8 cellular contexts compared by ENCODE assay signal in genomic region chr11:34174411-34175041, GRCh38.
DNase-seq lines count a peak whose midpoint lies in the region; ATAC-seq and TF ChIP-seq lines count a peak whose summit lies in the region.

No MANE protein-coding gene starts in this region.

- peaks cover 5 to 6% of the 10 kb centered on the region in 2 donors for H3K4me1 ChIP-seq in gastrocnemius medialis

- in situ Hi-C loops in gastrocnemius medialis (cut with MboI; ENCODE audit: low sequenced_read_pairs in 4 of 4): loop anchor here (5.0 to 25.0 kb wide), 3 partner anchors 183 to 313 kb away; partner anchors contain the start of gene ABTB2 (in 1 of the 4)

- no peaks in the 10 kb centered on the region for H3K9me3 ChIP-seq in gastrocnemius medialis

- DNase-seq in NCI-H1092 (lab: John Stamatoyannopoulos, UW) (peak; percentile 47), T-helper 22 cell (ENCODE audit: low read depth) (peak; percentile 46), anterior cingulate cortex (lab: John Stamatoyannopoulos, UW) (peak in 54 of 58 donors; percentile 15 to 85 (median 61)), hippocampal formation (lab: John Stamatoyannopoulos, UW) (peak; percentile 73 to 74), gastrocnemius medialis (peak; percentile 62 to 68)

- intact Hi-C loops in gastrocnemius medialis (cut with DNase I; ENCODE audit: low total_unique reads): loop anchor here (1.0 to 5.0 kb wide), 3 partner anchors 78 to 318 kb away; no protein-coding TSS in a partner anchor

- H3K27ac ChIP-seq in gastrocnemius medialis: peak overlapping the region in 3 of 4 donors; percentile 6 to 45 (median 12)

- TF ChIP-seq CTCF in GM12874 (IDR thresholded peaks at IDR 0.05; ENCODE audit: insufficient read depth, low read depth, low read length): peak; percentile 100
- peak; percentile 94 to 99 (median 97) for TF ChIP-seq CTCF in gastrocnemius medialis (IDR thresholded peaks at IDR 0.05 in 4 of 5, conservative IDR thresholded peaks at IDR 0.05 in 1 of 5)

- H3K27me3 ChIP-seq in gastrocnemius medialis: no peaks in the 10 kb centered on the region

- ATAC-seq in HG02571 (IDR thresholded peaks at IDR 0.05; ENCODE audit: unreplicated experiment) (peak; percentile 73), gastrocnemius medialis (peak; percentile 84 to 93), HG03457 (IDR thresholded peaks at IDR 0.05; ENCODE audit: unreplicated experiment) (no peak)

- TF ChIP-seq POLR2A in gastrocnemius medialis (IDR thresholded peaks at IDR 0.05): no peak

- H3K4me3 ChIP-seq in gastrocnemius medialis: peak overlapping the region; percentile 26 to 43 (median 33)

- no peaks in the 10 kb centered on the region for H3K36me3 ChIP-seq in gastrocnemius medialis
